In the genomic region with DNA sequence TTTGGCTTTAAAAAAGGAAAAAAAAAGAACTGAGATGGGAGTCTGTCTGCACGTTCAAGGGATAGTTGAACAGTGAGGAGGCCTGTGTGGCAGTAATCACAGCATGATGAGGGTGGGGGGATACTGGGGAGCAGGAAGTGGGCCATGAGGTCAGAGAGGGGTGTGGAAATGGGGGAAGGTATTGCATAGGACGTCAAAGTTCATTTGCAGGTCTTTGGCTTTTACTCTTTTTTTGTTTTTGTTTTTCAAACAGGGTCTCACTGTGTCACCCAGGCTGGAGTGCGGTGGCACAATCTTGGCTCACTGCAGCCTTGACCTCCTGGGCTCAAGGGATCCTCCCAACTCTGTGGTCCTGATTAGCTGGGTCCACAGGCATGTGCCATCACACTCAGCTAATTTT, we compare ENCODE assay signal across 1 cellular context.
TF ChIP-seq lines count a peak whose summit lies in the region.

No MANE protein-coding gene starts in this region.

TF ChIP-seq in HepG2, 621 proteins besides CTCF, POLR2A, EP300 and RAD21 (continues in another document):
- TF ChIP-seq ZBTB43 (CRISPR knock-in tag; conservative IDR thresholded peaks at IDR 0.05), result no peak
- TF ChIP-seq SP140L (CRISPR knock-in tag; IDR thresholded peaks at IDR 0.05; ENCODE audit: borderline replicate concordance), result no peak
- peak; percentile 59; the same call in 1 of the 2 replicates for TF ChIP-seq PAXIP1 (CRISPR knock-in tag; conservative IDR thresholded peaks at IDR 0.05)
- TF ChIP-seq NR2C2 (CRISPR knock-in tag; IDR thresholded peaks at IDR 0.05; ENCODE audit: borderline replicate concordance), result peak; percentile 56; the same call in 1 of the 2 replicates
- TF ChIP-seq, protein P1, sequence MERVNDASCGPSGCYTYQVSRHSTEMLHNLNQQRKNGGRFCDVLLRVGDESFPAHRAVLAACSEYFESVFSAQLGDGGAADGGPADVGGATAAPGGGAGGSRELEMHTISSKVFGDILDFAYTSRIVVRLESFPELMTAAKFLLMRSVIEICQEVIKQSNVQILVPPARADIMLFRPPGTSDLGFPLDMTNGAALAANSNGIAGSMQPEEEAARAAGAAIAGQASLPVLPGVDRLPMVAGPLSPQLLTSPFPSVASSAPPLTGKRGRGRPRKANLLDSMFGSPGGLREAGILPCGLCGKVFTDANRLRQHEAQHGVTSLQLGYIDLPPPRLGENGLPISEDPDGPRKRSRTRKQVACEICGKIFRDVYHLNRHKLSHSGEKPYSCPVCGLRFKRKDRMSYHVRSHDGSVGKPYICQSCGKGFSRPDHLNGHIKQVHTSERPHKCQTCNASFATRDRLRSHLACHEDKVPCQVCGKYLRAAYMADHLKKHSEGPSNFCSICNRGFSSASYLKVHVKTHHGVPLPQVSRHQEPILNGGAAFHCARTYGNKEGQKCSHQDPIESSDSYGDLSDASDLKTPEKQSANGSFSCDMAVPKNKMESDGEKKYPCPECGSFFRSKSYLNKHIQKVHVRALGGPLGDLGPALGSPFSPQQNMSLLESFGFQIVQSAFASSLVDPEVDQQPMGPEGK (CRISPR knock-in tag; IDR thresholded peaks at IDR 0.05), result 0 out of 2 replicates have a peak, but pooled peaks have one; percentile 30
- TF ChIP-seq, protein P2, sequence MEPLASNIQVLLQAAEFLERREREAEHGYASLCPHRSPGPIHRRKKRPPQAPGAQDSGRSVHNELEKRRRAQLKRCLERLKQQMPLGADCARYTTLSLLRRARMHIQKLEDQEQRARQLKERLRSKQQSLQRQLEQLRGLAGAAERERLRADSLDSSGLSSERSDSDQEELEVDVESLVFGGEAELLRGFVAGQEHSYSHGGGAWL (CRISPR knock-in tag; IDR thresholded peaks at IDR 0.05), result no peak
- TF ChIP-seq, protein P3, sequence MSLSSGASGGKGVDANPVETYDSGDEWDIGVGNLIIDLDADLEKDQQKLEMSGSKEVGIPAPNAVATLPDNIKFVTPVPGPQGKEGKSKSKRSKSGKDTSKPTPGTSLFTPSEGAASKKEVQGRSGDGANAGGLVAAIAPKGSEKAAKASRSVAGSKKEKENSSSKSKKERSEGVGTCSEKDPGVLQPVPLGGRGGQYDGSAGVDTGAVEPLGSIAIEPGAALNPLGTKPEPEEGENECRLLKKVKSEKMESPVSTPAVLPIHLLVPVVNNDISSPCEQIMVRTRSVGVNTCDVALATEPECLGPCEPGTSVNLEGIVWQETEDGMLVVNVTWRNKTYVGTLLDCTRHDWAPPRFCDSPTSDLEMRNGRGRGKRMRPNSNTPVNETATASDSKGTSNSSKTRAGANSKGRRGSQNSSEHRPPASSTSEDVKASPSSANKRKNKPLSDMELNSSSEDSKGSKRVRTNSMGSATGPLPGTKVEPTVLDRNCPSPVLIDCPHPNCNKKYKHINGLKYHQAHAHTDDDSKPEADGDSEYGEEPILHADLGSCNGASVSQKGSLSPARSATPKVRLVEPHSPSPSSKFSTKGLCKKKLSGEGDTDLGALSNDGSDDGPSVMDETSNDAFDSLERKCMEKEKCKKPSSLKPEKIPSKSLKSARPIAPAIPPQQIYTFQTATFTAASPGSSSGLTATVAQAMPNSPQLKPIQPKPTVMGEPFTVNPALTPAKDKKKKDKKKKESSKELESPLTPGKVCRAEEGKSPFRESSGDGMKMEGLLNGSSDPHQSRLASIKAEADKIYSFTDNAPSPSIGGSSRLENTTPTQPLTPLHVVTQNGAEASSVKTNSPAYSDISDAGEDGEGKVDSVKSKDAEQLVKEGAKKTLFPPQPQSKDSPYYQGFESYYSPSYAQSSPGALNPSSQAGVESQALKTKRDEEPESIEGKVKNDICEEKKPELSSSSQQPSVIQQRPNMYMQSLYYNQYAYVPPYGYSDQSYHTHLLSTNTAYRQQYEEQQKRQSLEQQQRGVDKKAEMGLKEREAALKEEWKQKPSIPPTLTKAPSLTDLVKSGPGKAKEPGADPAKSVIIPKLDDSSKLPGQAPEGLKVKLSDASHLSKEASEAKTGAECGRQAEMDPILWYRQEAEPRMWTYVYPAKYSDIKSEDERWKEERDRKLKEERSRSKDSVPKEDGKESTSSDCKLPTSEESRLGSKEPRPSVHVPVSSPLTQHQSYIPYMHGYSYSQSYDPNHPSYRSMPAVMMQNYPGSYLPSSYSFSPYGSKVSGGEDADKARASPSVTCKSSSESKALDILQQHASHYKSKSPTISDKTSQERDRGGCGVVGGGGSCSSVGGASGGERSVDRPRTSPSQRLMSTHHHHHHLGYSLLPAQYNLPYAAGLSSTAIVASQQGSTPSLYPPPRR (CRISPR knock-in tag; IDR thresholded peaks at IDR 0.05; ENCODE audit: borderline replicate concordance), result 0 out of 2 replicates have a peak, but pooled peaks have one; percentile 27
- no peak for TF ChIP-seq ESRRA (CRISPR knock-in tag; IDR thresholded peaks at IDR 0.05; ENCODE audit: low read depth)
- no peak for TF ChIP-seq GABPA (IDR thresholded peaks at IDR 0.05; ENCODE audit: low read depth, low read length)
- peak; percentile 51 for TF ChIP-seq GABPA (CRISPR knock-in tag; IDR thresholded peaks at IDR 0.05; ENCODE audit: low read depth)
- TF ChIP-seq NR2F6 (IDR thresholded peaks at IDR 0.05), result no peak
- TF ChIP-seq NR2F6 (CRISPR knock-in tag; IDR thresholded peaks at IDR 0.05), result peak; percentile 48; the same call in 1 of the 2 replicates
- no peak for TF ChIP-seq ZNF556 (CRISPR knock-in tag; IDR thresholded peaks at IDR 0.05; ENCODE audit: borderline replicate concordance)
- no peak for TF ChIP-seq EEA1 (CRISPR knock-in tag; IDR thresholded peaks at IDR 0.05; ENCODE audit: borderline replicate concordance)
- TF ChIP-seq RARA (CRISPR knock-in tag; IDR thresholded peaks at IDR 0.05), result peak; percentile 75
- no peak for TF ChIP-seq NAIF1 (CRISPR knock-in tag; IDR thresholded peaks at IDR 0.05; ENCODE audit: borderline replicate concordance)
- TF ChIP-seq POGZ (CRISPR knock-in tag; IDR thresholded peaks at IDR 0.05), result peak; percentile 39; the same call in 1 of the 2 replicates
- TF ChIP-seq SALL1 (CRISPR knock-in tag; IDR thresholded peaks at IDR 0.05), result peak; percentile 50; the same call in 1 of the 2 replicates
- TF ChIP-seq, protein P4, sequence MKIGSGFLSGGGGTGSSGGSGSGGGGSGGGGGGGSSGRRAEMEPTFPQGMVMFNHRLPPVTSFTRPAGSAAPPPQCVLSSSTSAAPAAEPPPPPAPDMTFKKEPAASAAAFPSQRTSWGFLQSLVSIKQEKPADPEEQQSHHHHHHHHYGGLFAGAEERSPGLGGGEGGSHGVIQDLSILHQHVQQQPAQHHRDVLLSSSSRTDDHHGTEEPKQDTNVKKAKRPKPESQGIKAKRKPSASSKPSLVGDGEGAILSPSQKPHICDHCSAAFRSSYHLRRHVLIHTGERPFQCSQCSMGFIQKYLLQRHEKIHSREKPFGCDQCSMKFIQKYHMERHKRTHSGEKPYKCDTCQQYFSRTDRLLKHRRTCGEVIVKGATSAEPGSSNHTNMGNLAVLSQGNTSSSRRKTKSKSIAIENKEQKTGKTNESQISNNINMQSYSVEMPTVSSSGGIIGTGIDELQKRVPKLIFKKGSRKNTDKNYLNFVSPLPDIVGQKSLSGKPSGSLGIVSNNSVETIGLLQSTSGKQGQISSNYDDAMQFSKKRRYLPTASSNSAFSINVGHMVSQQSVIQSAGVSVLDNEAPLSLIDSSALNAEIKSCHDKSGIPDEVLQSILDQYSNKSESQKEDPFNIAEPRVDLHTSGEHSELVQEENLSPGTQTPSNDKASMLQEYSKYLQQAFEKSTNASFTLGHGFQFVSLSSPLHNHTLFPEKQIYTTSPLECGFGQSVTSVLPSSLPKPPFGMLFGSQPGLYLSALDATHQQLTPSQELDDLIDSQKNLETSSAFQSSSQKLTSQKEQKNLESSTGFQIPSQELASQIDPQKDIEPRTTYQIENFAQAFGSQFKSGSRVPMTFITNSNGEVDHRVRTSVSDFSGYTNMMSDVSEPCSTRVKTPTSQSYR (CRISPR knock-in tag; IDR thresholded peaks at IDR 0.05; ENCODE audit: borderline replicate concordance), result no peak
- 0 out of 2 replicates have a peak, but pooled peaks have one; percentile 23 for TF ChIP-seq MED1 (CRISPR knock-in tag; IDR thresholded peaks at IDR 0.05)
- no peak for TF ChIP-seq SOX6 (IDR thresholded peaks at IDR 0.05)
- 0 out of 2 replicates have a peak, but pooled peaks have one; percentile 16 for TF ChIP-seq SOX6 (CRISPR knock-in tag; IDR thresholded peaks at IDR 0.05)
- peak; percentile 25; the same call in 1 of the 2 replicates for TF ChIP-seq ZNF574 (CRISPR knock-in tag; IDR thresholded peaks at IDR 0.05)
- TF ChIP-seq ZBTB33 (CRISPR knock-in tag; IDR thresholded peaks at IDR 0.05), result no peak
- TF ChIP-seq HNF4A (CRISPR knock-in tag; IDR thresholded peaks at IDR 0.05), result peak; percentile 62; the same call in 1 of the 2 replicates
